1 cellular context compared by ENCODE assay signal in genomic region chr2:9053534-9053931, GRCh38.
TF ChIP-seq lines count a peak whose summit lies in the region.

No MANE protein-coding gene starts in this region.

TF ChIP-seq in GM23338, 12 proteins besides CTCF, POLR2A, EP300 and RAD21 (continued from another document):
- no peak for TF ChIP-seq ZNF462 (CRISPR knock-in tag; IDR thresholded peaks at IDR 0.05)
- no peak for TF ChIP-seq EZH2phosphoT487 (IDR thresholded peaks at IDR 0.05; ENCODE audit: unreplicated experiment)
- no peak for TF ChIP-seq POLR2AphosphoS5 (IDR thresholded peaks at IDR 0.05; ENCODE audit: low read depth)
- TF ChIP-seq ETS1 (IDR thresholded peaks at IDR 0.05) = no peak
